ENCODE assay signal across 15 cellular contexts in the genomic region with DNA sequence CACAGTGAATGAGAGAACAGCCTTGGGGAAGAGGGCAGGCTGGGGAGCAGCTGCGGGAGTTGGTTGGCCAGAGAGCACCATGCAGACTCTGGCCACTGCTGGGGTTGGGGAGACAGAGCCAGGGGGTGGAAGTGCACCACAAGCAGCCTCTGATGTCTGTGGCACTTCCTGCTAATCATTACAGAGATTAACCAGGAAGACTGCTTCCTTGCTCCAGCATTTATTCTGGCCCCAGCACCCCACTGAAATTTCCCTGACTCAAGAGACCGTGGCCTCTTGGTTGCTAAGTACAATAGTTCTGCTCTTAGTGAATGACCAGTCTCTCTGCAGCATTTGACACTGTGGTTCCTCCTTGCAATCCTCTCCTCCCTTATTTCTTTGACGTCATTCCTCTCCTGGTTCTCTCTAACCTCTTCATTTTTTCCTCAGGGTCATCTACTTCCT.
A peak's percentile ranks its signal among the peaks of the same experiment; 100 is the strongest.
DNase-seq lines count a peak whose midpoint lies in the region; ATAC-seq and TF ChIP-seq lines count a peak whose summit lies in the region.
"Had no signal": no experiment of that assay in that cellular context is flagged by ENCODE, and none has a peak within 500 bp of the region (broad histone marks: within the 10 kb centered on the region; RNA-seq: fewer than 3 reads in every experiment).

No MANE protein-coding gene starts in this region.

- peak; percentile 67 for ATAC-seq in WTC11
- ATAC-seq in GM21825 (IDR thresholded peaks at IDR 0.05; ENCODE audit: unreplicated experiment), result no peak

- H3K27me3 Mint-ChIP-seq in WTC11 (ENCODE audit: low read depth), result no peaks in the 10 kb centered on the region

- H3K4me1 Mint-ChIP-seq in WTC11, result peaks cover 38% of the 10 kb centered on the region
- H3K4me1 Mint-ChIP-seq: immature natural killer cell had no signal

- no peaks in the 10 kb centered on the region for H3K36me3 Mint-ChIP-seq in WTC11
- H3K36me3 Mint-ChIP-seq: immature natural killer cell had no signal

- no peaks in the 10 kb centered on the region for H3K9me3 Mint-ChIP-seq in WTC11
- H3K9me3 Mint-ChIP-seq: activated naive CD4-positive, alpha-beta T cell treated with anti-CD3 and anti-CD28 coated beads for 36 hours had no signal

- POLR2A ChIA-PET in WTC11 (lab: Charles Lee), result no interaction called here

- DNase-seq in ELF-1 (ENCODE audit: low read depth, low spot score) (peak; percentile 63), WTC11 (ENCODE audit: low spot score) (no peak), iPS-NIHi7 (ENCODE audit: extremely low spot score) (peak; percentile 36), retinal pigment epithelial cell (ENCODE audit: low read depth) (peak; percentile 64), NCI-H2081 (lab: John Stamatoyannopoulos, UW) (no peak), NCI-H2029 treated with DMSO at 0.1 percent for 48 hours (lab: John Stamatoyannopoulos, UW) (no peak)
- no peak for DNase-seq in stimulated activated CD4-positive, alpha-beta T cell treated with anti-CD3 and anti-CD28 coated beads, Interleukin-4, amount 100 ng/mL, for 24 hours
- DNase-seq: activated CD4-positive, alpha-beta T cell treated with anti-CD3 and anti-CD28 coated beads for 4 hours; activated naive CD4-positive, alpha-beta T cell treated with anti-CD3 and anti-CD28 coated beads for 36 hours; Calu3; effector CD4-positive, alpha-beta T cell; immature natural killer cell; retina; SHP77 treated with DMSO at 0.1 percent for 48 hours had no signal

- no peak overlapping the region for H3K4me3 ChIP-seq in retinal pigment epithelial cell (ENCODE audit: low read length)

- H3K4me3 Mint-ChIP-seq in WTC11, result no peak overlapping the region
- H3K4me3 Mint-ChIP-seq: activated naive CD4-positive, alpha-beta T cell treated with anti-CD3 and anti-CD28 coated beads for 36 hours; immature natural killer cell had no signal

- H3K27ac Mint-ChIP-seq in WTC11, result peak overlapping the region; percentile 0; the same call in 1 of the 2 replicates
- H3K27ac Mint-ChIP-seq: activated naive CD4-positive, alpha-beta T cell treated with anti-CD3 and anti-CD28 coated beads for 36 hours; immature natural killer cell had no signal

- CTCF ChIA-PET in WTC11 (lab: Charles Lee), result interaction anchor here (2.2 kb wide), 1 partner anchor 11 kb away, joined by 8 read pairs; no protein-coding TSS in a partner anchor

- TF ChIP-seq CTCF in WTC11 (IDR thresholded peaks at IDR 0.05) (no peak), retinal pigment epithelial cell (conservative IDR thresholded peaks at IDR 0.05; ENCODE audit: low read depth, low read length) (no peak)

TF ChIP-seq in WTC11, 78 proteins besides CTCF, POLR2A, EP300 and RAD21:
- TF ChIP-seq, protein P1, sequence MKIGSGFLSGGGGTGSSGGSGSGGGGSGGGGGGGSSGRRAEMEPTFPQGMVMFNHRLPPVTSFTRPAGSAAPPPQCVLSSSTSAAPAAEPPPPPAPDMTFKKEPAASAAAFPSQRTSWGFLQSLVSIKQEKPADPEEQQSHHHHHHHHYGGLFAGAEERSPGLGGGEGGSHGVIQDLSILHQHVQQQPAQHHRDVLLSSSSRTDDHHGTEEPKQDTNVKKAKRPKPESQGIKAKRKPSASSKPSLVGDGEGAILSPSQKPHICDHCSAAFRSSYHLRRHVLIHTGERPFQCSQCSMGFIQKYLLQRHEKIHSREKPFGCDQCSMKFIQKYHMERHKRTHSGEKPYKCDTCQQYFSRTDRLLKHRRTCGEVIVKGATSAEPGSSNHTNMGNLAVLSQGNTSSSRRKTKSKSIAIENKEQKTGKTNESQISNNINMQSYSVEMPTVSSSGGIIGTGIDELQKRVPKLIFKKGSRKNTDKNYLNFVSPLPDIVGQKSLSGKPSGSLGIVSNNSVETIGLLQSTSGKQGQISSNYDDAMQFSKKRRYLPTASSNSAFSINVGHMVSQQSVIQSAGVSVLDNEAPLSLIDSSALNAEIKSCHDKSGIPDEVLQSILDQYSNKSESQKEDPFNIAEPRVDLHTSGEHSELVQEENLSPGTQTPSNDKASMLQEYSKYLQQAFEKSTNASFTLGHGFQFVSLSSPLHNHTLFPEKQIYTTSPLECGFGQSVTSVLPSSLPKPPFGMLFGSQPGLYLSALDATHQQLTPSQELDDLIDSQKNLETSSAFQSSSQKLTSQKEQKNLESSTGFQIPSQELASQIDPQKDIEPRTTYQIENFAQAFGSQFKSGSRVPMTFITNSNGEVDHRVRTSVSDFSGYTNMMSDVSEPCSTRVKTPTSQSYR (CRISPR knock-in tag; IDR thresholded peaks at IDR 0.05), result no peak
- TF ChIP-seq, protein P2, sequence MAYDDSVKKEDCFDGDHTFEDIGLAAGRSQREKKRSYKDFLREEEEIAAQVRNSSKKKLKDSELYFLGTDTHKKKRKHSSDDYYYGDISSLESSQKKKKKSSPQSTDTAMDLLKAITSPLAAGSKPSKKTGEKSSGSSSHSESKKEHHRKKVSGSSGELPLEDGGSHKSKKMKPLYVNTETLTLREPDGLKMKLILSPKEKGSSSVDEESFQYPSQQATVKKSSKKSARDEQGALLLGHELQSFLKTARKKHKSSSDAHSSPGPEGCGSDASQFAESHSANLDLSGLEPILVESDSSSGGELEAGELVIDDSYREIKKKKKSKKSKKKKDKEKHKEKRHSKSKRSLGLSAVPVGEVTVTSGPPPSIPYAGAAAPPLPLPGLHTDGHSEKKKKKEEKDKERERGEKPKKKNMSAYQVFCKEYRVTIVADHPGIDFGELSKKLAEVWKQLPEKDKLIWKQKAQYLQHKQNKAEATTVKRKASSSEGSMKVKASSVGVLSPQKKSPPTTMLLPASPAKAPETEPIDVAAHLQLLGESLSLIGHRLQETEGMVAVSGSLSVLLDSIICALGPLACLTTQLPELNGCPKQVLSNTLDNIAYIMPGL (CRISPR knock-in tag; IDR thresholded peaks at IDR 0.05), result no peak
- TF ChIP-seq, protein P3, sequence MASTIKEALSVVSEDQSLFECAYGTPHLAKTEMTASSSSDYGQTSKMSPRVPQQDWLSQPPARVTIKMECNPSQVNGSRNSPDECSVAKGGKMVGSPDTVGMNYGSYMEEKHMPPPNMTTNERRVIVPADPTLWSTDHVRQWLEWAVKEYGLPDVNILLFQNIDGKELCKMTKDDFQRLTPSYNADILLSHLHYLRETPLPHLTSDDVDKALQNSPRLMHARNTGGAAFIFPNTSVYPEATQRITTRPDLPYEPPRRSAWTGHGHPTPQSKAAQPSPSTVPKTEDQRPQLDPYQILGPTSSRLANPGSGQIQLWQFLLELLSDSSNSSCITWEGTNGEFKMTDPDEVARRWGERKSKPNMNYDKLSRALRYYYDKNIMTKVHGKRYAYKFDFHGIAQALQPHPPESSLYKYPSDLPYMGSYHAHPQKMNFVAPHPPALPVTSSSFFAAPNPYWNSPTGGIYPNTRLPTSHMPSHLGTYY (CRISPR knock-in tag; IDR thresholded peaks at IDR 0.05), result no peak
- TF ChIP-seq EMX1 (CRISPR knock-in tag; IDR thresholded peaks at IDR 0.05), result no peak

Comparison
In these comparisons a context has a peak if more than half of its experiments do, and no peak if none do; other contexts are left out.
1. DNase-seq: peak in ELF-1 (single experiment), iPS-NIHi7 (single experiment) and retinal pigment epithelial cell (single experiment); none in WTC11 (single experiment), NCI-H2081 (0 of 2), NCI-H2029 treated with DMSO at 0.1 percent for 48 hours (single experiment) and stimulated activated CD4-positive, alpha-beta T cell treated with anti-CD3 and anti-CD28 coated beads, Interleukin-4, amount 100 ng/mL, for 24 hours (single experiment).